Comparison of ENCODE assay signal across 8 cellular contexts in genomic region chr2:157438907-157439791, GRCh38. TPM values are rescaled to one million over a fixed set of nuclear protein-coding genes. Genes with fewer than 3 reads are reported as not detected.
DNase-seq lines count a peak whose midpoint lies in the region; ATAC-seq and TF ChIP-seq lines count a peak whose summit lies in the region.

No MANE protein-coding gene starts in this region.

- ATAC-seq in HG02610 (IDR thresholded peaks at IDR 0.05; ENCODE audit: unreplicated experiment): peak; percentile 11
- no peak for ATAC-seq in GM21360 (IDR thresholded peaks at IDR 0.05; ENCODE audit: unreplicated experiment)

- TF ChIP-seq CTCF in GM12875 (IDR thresholded peaks at IDR 0.05; ENCODE audit: borderline replicate concordance, insufficient read depth, low read depth, low read length) (no peak), fibroblast of the aortic adventitia (IDR thresholded peaks at IDR 0.05; ENCODE audit: insufficient read depth, low read length) (no peak), type B pancreatic cell (conservative IDR thresholded peaks at IDR 0.05) (no peak)

- DNase-seq in NCI-H446 treated with DMSO at 0.1 percent for 48 hours (lab: John Stamatoyannopoulos, UW): peak; percentile 59
- DNase-seq in fibroblast of the aortic adventitia (ENCODE audit: low read depth): peak; percentile 72
- no peak for DNase-seq in type B pancreatic cell (ENCODE audit: extremely low spot score, unreplicated experiment)
- DNase-seq in NCI-H2227 (lab: John Stamatoyannopoulos, UW; ENCODE audit: unreplicated experiment): no peak
- DNase-seq in DMS114 treated with DMSO at 0.1 percent for 48 hours (lab: John Stamatoyannopoulos, UW; ENCODE audit: unreplicated experiment): no peak

- no peak overlapping the region for H3K4me3 Mint-ChIP-seq in type B pancreatic cell

- H3K4me3 ChIP-seq in GM12875 (ENCODE audit: low read depth, low read length) (peak overlapping the region; percentile 38), fibroblast of the aortic adventitia (ENCODE audit: low read depth, low read length) (no peak overlapping the region)

- no peaks in the 10 kb centered on the region for H3K27me3 Mint-ChIP-seq in type B pancreatic cell

- H3K27ac Mint-ChIP-seq in type B pancreatic cell: no peak overlapping the region

- H3K4me1 Mint-ChIP-seq in type B pancreatic cell (ENCODE audit: unreplicated experiment): no peaks in the 10 kb centered on the region

- no peaks in the 10 kb centered on the region for H3K36me3 Mint-ChIP-seq in type B pancreatic cell

- no peaks in the 10 kb centered on the region for H3K9me3 Mint-ChIP-seq in type B pancreatic cell

RNA-seq across cellular contexts. Expression of gene CYTIP, which starts 4.7 kb away (rescaled TPM):
- 0.82 and 1.4 TPM in 2 replicates for total RNA-seq in fibroblast of the aortic adventitia (ENCODE audit: low replicate concordance)
- 0.40 and 0.51 TPM in 2 replicates for total RNA-seq in type B pancreatic cell (ENCODE audit: low replicate concordance)

Comparison
In these comparisons a context has a peak if more than half of its experiments do, and no peak if none do; other contexts are left out.
1. DNase-seq: peak in NCI-H446 treated with DMSO at 0.1 percent for 48 hours (single experiment) and fibroblast of the aortic adventitia (single experiment); none in type B pancreatic cell (single experiment), NCI-H2227 (single experiment) and DMS114 treated with DMSO at 0.1 percent for 48 hours (single experiment).